In genomic region chr20:10673831-10674683, GRCh38 we compare ENCODE assay signal across 8 cellular contexts. TPM values are rescaled to one million over a fixed set of nuclear protein-coding genes. Genes with fewer than 3 reads are reported as not detected.
DNase-seq lines count a peak whose midpoint lies in the region; ATAC-seq and TF ChIP-seq lines count a peak whose summit lies in the region.

TSS of gene JAG1 (minus strand) at chr20:10673999. CDS start at chr20:10673530, 469 bp downstream.

- ATAC-seq in GM21367 (IDR thresholded peaks at IDR 0.05; ENCODE audit: unreplicated experiment): peak; percentile 50
- peak; percentile 81 for ATAC-seq in stimulated activated naive CD8-positive, alpha-beta T cell treated with anti-CD3 and anti-CD28 coated beads, Interleukin-15, amount 100 ng/mL, for 72 hours

- peak within 1 kb of the TSS; percentile 60 for H3K4me3 ChIP-seq in mononuclear cell (ENCODE audit: low read length)

- peaks cover 40% of the 10 kb centered on the region for H3K4me1 Mint-ChIP-seq in stimulated activated naive CD8-positive, alpha-beta T cell treated with anti-CD3 and anti-CD28 coated beads, Interleukin-15, amount 100 ng/mL, for 72 hours

- DNase-seq in DMS153 treated with DMSO at 0.1 percent for 48 hours (lab: John Stamatoyannopoulos, UW; ENCODE audit: unreplicated experiment): peak; percentile 91
- peak; percentile 99 for DNase-seq in HPDE6-E6E7 (ENCODE audit: extremely low spot score)
- DNase-seq in NCI-H82 (lab: John Stamatoyannopoulos, UW): peak; percentile 97
- DNase-seq in activated CD8-positive, alpha-beta memory T cell treated with anti-CD3 and anti-CD28 coated beads, Interleukin-2, amount 50 U/mL, for 4 hours: peak; percentile 17
- DNase-seq in erythroblast (lab: John Stamatoyannopoulos, UW): peak; percentile 88 to 90
- DNase-seq in stimulated activated naive CD8-positive, alpha-beta T cell treated with anti-CD3 and anti-CD28 coated beads, Interleukin-15, amount 100 ng/mL, for 72 hours: peak; percentile 86 to 88

- H3K9me3 Mint-ChIP-seq in stimulated activated naive CD8-positive, alpha-beta T cell treated with anti-CD3 and anti-CD28 coated beads, Interleukin-15, amount 100 ng/mL, for 72 hours: no peaks in the 10 kb centered on the region

- peak; percentile 50 for TF ChIP-seq POLR2A in erythroblast (IDR thresholded peaks at IDR 0.05; ENCODE audit: low read length)

- no peaks in the 10 kb centered on the region for H3K9me3 ChIP-seq in mononuclear cell (ENCODE audit: low read depth, low read length)

- H3K4me1 ChIP-seq in mononuclear cell (ENCODE audit: insufficient read depth, low read length): peaks cover 47% of the 10 kb centered on the region

- peaks cover 97% of the 10 kb centered on the region for H3K27me3 Mint-ChIP-seq in stimulated activated naive CD8-positive, alpha-beta T cell treated with anti-CD3 and anti-CD28 coated beads, Interleukin-15, amount 100 ng/mL, for 72 hours

- H3K27ac Mint-ChIP-seq in stimulated activated naive CD8-positive, alpha-beta T cell treated with anti-CD3 and anti-CD28 coated beads, Interleukin-15, amount 100 ng/mL, for 72 hours: peak within 1 kb of the TSS; percentile 65 to 91

- peak within 1 kb of the TSS; percentile 95 to 97 for H3K4me3 Mint-ChIP-seq in stimulated activated naive CD8-positive, alpha-beta T cell treated with anti-CD3 and anti-CD28 coated beads, Interleukin-15, amount 100 ng/mL, for 72 hours

- H3K27me3 ChIP-seq in mononuclear cell (ENCODE audit: insufficient read depth, low read length): peaks cover 24% of the 10 kb centered on the region

RNA-seq across cellular contexts. Expression of gene JAG1, which starts in this region (rescaled TPM):
- 8.3 TPM for total RNA-seq in mononuclear cell

Comparison
In these comparisons a context has a peak if more than half of its experiments do, and no peak if none do; other contexts are left out.
1. Peak in every context shown above with its lines: DNase-seq, ATAC-seq and H3K4me3 ChIP-seq.
2. DNase-seq: peak in every context shown above with its lines; median percentile 99 in HPDE6-E6E7; 97 in NCI-H82; 91 in DMS153 treated with DMSO at 0.1 percent for 48 hours; 89 in erythroblast; 87 in stimulated activated naive CD8-positive, alpha-beta T cell treated with anti-CD3 and anti-CD28 coated beads, Interleukin-15, amount 100 ng/mL, for 72 hours; 17 in activated CD8-positive, alpha-beta memory T cell treated with anti-CD3 and anti-CD28 coated beads, Interleukin-2, amount 50 U/mL, for 4 hours.